ENCODE assay signal across 9 cellular contexts in genomic region chr7:50266893-50267386, GRCh38. TPM values are rescaled to one million over a fixed set of nuclear protein-coding genes. Genes with fewer than 3 reads are reported as not detected.
DNase-seq lines count a peak whose midpoint lies in the region; ATAC-seq, FAIRE-seq and TF ChIP-seq lines count a peak whose summit lies in the region.
"Had no signal": no experiment of that assay in that cellular context is flagged by ENCODE, and none has a peak within 500 bp of the region (broad histone marks: within the 10 kb centered on the region; RNA-seq: fewer than 3 reads in every experiment).

No MANE protein-coding gene starts in this region.

- H4K20me1 ChIP-seq in GM12878 (ENCODE audit: control insufficient read depth, insufficient read depth) = no peaks in the 10 kb centered on the region

- no peaks in the 10 kb centered on the region for H3K36me3 ChIP-seq in GM12878 (ENCODE audit: control insufficient read depth in 2 of 2, insufficient read depth in 2 of 2, low read length in 1 of 2)

- peak in 1 of 2 experiments; percentile 38; a peak in 1 of 4 replicates for TF ChIP-seq EP300 in GM12878 (IDR thresholded peaks at IDR 0.05; ENCODE audit: borderline replicate concordance in 1 of 2, control insufficient read depth in 1 of 2, low read depth in 2 of 2, low read length in 2 of 2)

- H3K27me3 ChIP-seq in GM12878 (replicated peaks in 1 of 2; ENCODE audit: control insufficient read depth in 2 of 2, insufficient read depth in 2 of 2, low read length in 1 of 2) = no peaks in the 10 kb centered on the region

- H3K4me2 ChIP-seq in GM12878 (ENCODE audit: control insufficient read depth, insufficient read depth) = peak overlapping the region; percentile 97

- peak overlapping the region; percentile 59; the same call in 1 of the 2 replicates for H3K9ac ChIP-seq in GM12878 (ENCODE audit: control insufficient read depth, insufficient read depth, low read length)

- CTCF ChIA-PET in GM12878 (lab: Yijun Ruan, JAX) = interaction anchor here (0.7 to 15.9 kb wide), 26 partner anchors 9 to 174 kb away, joined by 3 to 250 read pairs (median 5); partner anchors contain the start of gene IKZF1

- in situ Hi-C loops in GM12878 (cut with MboI) = no loop called here

- FAIRE-seq in GM12878 (lab: Jason Lieb, UNC) = peak; percentile 83

- SMC1A ChIA-PET in GM12878 (lab: Charles Lee; ENCODE audit: uncharacterized antibody, unreplicated experiment) = interaction anchor here (0.8 to 18.0 kb wide), 26 partner anchors 8 to 150 kb away, joined by 3 to 356 read pairs (median 8); partner anchors contain the start of gene IKZF1

- no peak overlapping the region; the same call in none of the 2 replicates for H2AFZ ChIP-seq in GM12878 (ENCODE audit: control insufficient read depth, low read depth, low read length)

- ATAC-seq in GM19035 (IDR thresholded peaks at IDR 0.05; ENCODE audit: unreplicated experiment) (peak; percentile 46), HG03139 (IDR thresholded peaks at IDR 0.05; ENCODE audit: unreplicated experiment) (peak; percentile 38), GM12878 (peak; percentile 56)

- H3K27ac ChIP-seq in GM12878 (ENCODE audit: control insufficient read depth, insufficient read depth) = peak overlapping the region; percentile 77

- DNase-seq in T-helper 9 cell = peak; percentile 55
- DNase-seq in GM12878 (ENCODE audit: low read depth, low spot score) = peak; percentile 84
- DNase-seq in stimulated activated CD8-positive, alpha-beta memory T cell treated with anti-CD3 and anti-CD28 coated beads, Interleukin-15, amount 100 ng/mL, for 4 hours (ENCODE audit: low read depth in 2 of 2) = peak; percentile 63 to 74
- DNase-seq in DMS79 treated with DMSO at 0.1 percent for 48 hours (lab: John Stamatoyannopoulos, UW) = no peak
- no peak for DNase-seq in DMS79 (lab: John Stamatoyannopoulos, UW)
- no peak for DNase-seq in DMS153 (lab: John Stamatoyannopoulos, UW)

- no peak for TF ChIP-seq RAD21 in GM12878 (IDR thresholded peaks at IDR 0.05; ENCODE audit: insufficient read depth, low read depth, low read length)

- POLR2A ChIA-PET in GM12878 (lab: Charles Lee) = interaction anchor here (1.0 to 13.4 kb wide), 6 partner anchors 10 to 85 kb away, joined by 3 to 165 read pairs (median 5); partner anchors contain the start of gene IKZF1

- intact Hi-C loops in GM12878 (cut with micrococcal nuclease; ENCODE audit: unreplicated experiment) = loop anchor here (1.0 kb wide), 2 partner anchors 14 to 83 kb away; no protein-coding TSS in a partner anchor

- H3K9me3 ChIP-seq in GM12878 (replicated peaks; ENCODE audit: control insufficient read depth, insufficient read depth, low read length) = peaks cover 7% of the 10 kb centered on the region

- RAD21 ChIA-PET in GM12878 (lab: Charles Lee; ENCODE audit: unreplicated experiment) = interaction anchor here (0.8 to 15.0 kb wide), 20 partner anchors 8 to 174 kb away, joined by 3 to 293 read pairs (median 7); partner anchors contain the start of gene IKZF1

- no peaks in the 10 kb centered on the region for H3K79me2 ChIP-seq in GM12878 (ENCODE audit: control insufficient read depth, insufficient read depth, low read length)

- WGBS in GM12878 (ENCODE audit: insufficient coverage, insufficient replicate concordance, low lambda C conversion rate, missing lambda C conversion rate) = 2% methylated on average over 8 of the region's 8 CpGs

- no peak for TF ChIP-seq CTCF in GM12878 (IDR thresholded peaks at IDR 0.05 in 2 of 3, conservative IDR thresholded peaks at IDR 0.05 in 1 of 3; ENCODE audit: control insufficient read depth in 2 of 3, extremely low read depth in 1 of 3, insufficient read depth in 1 of 3, low read depth in 3 of 3, low read length in 3 of 3)

- no TSS peak for BruUV-seq in GM12878 (replicated peaks; lab: Mats Ljungman, UMichigan)

- peaks cover 88% of the 10 kb centered on the region for H3K4me1 ChIP-seq in GM12878 (ENCODE audit: control insufficient read depth, insufficient read depth, low read length)

- H3K4me3 ChIP-seq in GM12878 = peak overlapping the region; percentile 31; the same call in 1 of the 2 replicates

- peak; percentile 27; the same call in 1 of the 2 replicates for TF ChIP-seq POLR2A in GM12878 (IDR thresholded peaks at IDR 0.05; ENCODE audit: low read depth, low read length)

TF ChIP-seq in GM12878, 131 proteins besides CTCF, POLR2A, EP300 and RAD21 (continues in another document):
- TF ChIP-seq NFIC (IDR thresholded peaks at IDR 0.05; ENCODE audit: low read depth, low read length) = peak; percentile 95
- no peak for TF ChIP-seq SIX5 (IDR thresholded peaks at IDR 0.05; ENCODE audit: low read depth, low read length, severe bottlenecking)
- TF ChIP-seq BHLHE40 (IDR thresholded peaks at IDR 0.05; ENCODE audit: borderline replicate concordance in 1 of 2, low read depth in 2 of 2, low read length in 1 of 2) = peak in 1 of 2 experiments; percentile 62; a peak in 2 of 4 replicates
- no peak for TF ChIP-seq JUND (IDR thresholded peaks at IDR 0.05; ENCODE audit: low read depth, low read length)
- TF ChIP-seq FOXK2 (IDR thresholded peaks at IDR 0.05) = no peak
- no peak for TF ChIP-seq E4F1 (IDR thresholded peaks at IDR 0.05; ENCODE audit: borderline replicate concordance, partially characterized antibody)
- TF ChIP-seq BCLAF1 (IDR thresholded peaks at IDR 0.05) = no peak
- TF ChIP-seq YBX1 (IDR thresholded peaks at IDR 0.05) = no peak
- TF ChIP-seq SMAD1 (IDR thresholded peaks at IDR 0.05; ENCODE audit: low read depth, partially characterized antibody) = no peak
- TF ChIP-seq TCF12 (IDR thresholded peaks at IDR 0.05; ENCODE audit: low read depth, low read length) = peak; percentile 67; the same call in 1 of the 2 replicates
- no peak for TF ChIP-seq FOS (IDR thresholded peaks at IDR 0.05; ENCODE audit: borderline replicate concordance, extremely low read depth, insufficient read length)
- 0 out of 2 replicates have a peak, but pooled peaks have one; percentile 59 for TF ChIP-seq BACH1 (IDR thresholded peaks at IDR 0.05; ENCODE audit: borderline replicate concordance)

RNA-seq across cellular contexts. Expression of gene IKZF1, which starts 37.6 kb away (rescaled TPM):
- total RNA-seq in GM12878 (2013; cell fraction: nucleolus; rRNA removed) = 250 and 261 TPM in 2 replicates
- total RNA-seq in GM12878 (2014; rRNA removed) (101 and 104 TPM in 2 replicates), GM12878 (2014; rRNA removed; fragmentation: Illumina TruSeq; extraction: Trizol) (69.5 and 70.2 TPM in 2 replicates), GM12878 (2021) (125 and 131 TPM in 2 replicates)
- 23.9 TPM for polyA plus RNA-seq in GM12878 (2011; ENCODE audit: low read depth)
- polyA plus RNA-seq in GM12878 (2011; rRNA removed) (58.5 and 61.7 TPM in 2 replicates), GM12878 (2014; fragmentation: Illumina TruSeq; extraction: Trizol) (73.0 and 73.8 TPM in 2 replicates), GM12878 (2014; fragmentation: Nextera tagmentation; extraction: Ambion mirVana) (10 to 100 TPM; 27.2 to 29.8 TPM), GM12878 (2014; rRNA removed) (60.3 and 64.2 TPM in 2 replicates), GM12878 (2016; fragmentation: Nextera tagmentation; extraction: Ambion mirVana) (10 to 100 TPM; 82.5 to 95.3 TPM)
- polyA plus RNA-seq in GM12878 (2011; cell fraction: cytosol; rRNA removed) = 60.4 and 68.7 TPM in 2 replicates
- polyA plus RNA-seq in GM12878 (2011; cell fraction: nucleus; rRNA removed) = 76.4 and 80.1 TPM in 2 replicates
- polyA plus RNA-seq in GM12878 (2012) = 30.9 and 31.5 TPM in 2 replicates
- polyA minus RNA-seq in GM12878 (2011; rRNA and poly(A)+ RNA removed) = 133 and 138 TPM in 2 replicates
- polyA minus RNA-seq in GM12878 (2011; cell fraction: cytosol; rRNA and poly(A)+ RNA removed) = 59.5 and 62.5 TPM in 2 replicates
- 108 and 193 TPM in 2 replicates for polyA minus RNA-seq in GM12878 (2011; cell fraction: nucleus; rRNA and poly(A)+ RNA removed)
- total RNA-seq: NCI-H460 had no signal

Comparison
In these comparisons a context has a peak if more than half of its experiments do, and no peak if none do; other contexts are left out.
1. DNase-seq: peak in T-helper 9 cell (single experiment), GM12878 (single experiment) and stimulated activated CD8-positive, alpha-beta memory T cell treated with anti-CD3 and anti-CD28 coated beads, Interleukin-15, amount 100 ng/mL, for 4 hours (2 of 2); none in DMS79 treated with DMSO at 0.1 percent for 48 hours (single experiment), DMS79 (single experiment) and DMS153 (single experiment).
2. Peak in every context shown above with its lines, with median percentiles within 50 percentile points of each other: ATAC-seq.